ENCODE assay signal across 1 cellular context in the genomic region with DNA sequence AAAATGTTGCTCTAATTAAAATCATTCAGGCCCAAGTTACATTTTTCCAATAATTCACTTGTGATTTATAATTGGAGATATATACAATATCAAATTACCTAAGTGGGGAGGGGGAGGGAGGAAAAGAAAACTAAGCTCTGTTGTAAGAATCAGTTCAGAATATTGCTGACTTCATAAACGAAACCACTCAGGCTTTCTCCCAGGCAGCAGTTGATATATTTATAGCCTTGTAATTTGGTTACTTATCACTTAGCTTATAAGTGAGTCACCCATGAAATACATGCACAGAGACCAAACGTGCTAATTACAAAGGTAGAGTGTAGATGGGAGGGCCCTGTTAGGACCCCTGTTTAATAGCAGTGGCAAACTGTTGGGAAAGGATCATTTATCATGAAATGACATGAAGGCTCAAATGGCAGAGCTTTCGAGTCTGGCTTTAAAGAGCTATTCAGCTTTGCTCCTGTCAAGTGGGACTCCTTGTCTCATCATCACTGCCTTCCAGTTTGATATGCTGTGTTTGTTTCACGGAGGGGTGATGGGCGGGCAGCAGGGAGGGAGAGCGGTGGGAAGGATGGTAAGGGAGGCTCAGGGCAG.
TF ChIP-seq lines count a peak whose summit lies in the region.

No MANE protein-coding gene starts in this region.

TF ChIP-seq in SK-N-SH, 30 proteins besides CTCF, POLR2A, EP300 and RAD21 (continued from another document):
- TF ChIP-seq, protein P1, sequence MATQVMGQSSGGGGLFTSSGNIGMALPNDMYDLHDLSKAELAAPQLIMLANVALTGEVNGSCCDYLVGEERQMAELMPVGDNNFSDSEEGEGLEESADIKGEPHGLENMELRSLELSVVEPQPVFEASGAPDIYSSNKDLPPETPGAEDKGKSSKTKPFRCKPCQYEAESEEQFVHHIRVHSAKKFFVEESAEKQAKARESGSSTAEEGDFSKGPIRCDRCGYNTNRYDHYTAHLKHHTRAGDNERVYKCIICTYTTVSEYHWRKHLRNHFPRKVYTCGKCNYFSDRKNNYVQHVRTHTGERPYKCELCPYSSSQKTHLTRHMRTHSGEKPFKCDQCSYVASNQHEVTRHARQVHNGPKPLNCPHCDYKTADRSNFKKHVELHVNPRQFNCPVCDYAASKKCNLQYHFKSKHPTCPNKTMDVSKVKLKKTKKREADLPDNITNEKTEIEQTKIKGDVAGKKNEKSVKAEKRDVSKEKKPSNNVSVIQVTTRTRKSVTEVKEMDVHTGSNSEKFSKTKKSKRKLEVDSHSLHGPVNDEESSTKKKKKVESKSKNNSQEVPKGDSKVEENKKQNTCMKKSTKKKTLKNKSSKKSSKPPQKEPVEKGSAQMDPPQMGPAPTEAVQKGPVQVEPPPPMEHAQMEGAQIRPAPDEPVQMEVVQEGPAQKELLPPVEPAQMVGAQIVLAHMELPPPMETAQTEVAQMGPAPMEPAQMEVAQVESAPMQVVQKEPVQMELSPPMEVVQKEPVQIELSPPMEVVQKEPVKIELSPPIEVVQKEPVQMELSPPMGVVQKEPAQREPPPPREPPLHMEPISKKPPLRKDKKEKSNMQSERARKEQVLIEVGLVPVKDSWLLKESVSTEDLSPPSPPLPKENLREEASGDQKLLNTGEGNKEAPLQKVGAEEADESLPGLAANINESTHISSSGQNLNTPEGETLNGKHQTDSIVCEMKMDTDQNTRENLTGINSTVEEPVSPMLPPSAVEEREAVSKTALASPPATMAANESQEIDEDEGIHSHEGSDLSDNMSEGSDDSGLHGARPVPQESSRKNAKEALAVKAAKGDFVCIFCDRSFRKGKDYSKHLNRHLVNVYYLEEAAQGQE (IDR thresholded peaks at IDR 0.05; ENCODE audit: low read depth, low read length), result no peak
- TF ChIP-seq MEF2A (IDR thresholded peaks at IDR 0.05; ENCODE audit: borderline replicate concordance, low read depth) (no peak; the same call in 1 of the 2 replicates), FOSL2 (IDR thresholded peaks at IDR 0.05; ENCODE audit: borderline replicate concordance, low read depth) (peak; percentile 29; the same call in 1 of the 2 replicates), GABPA (IDR thresholded peaks at IDR 0.05; ENCODE audit: low read depth) (no peak), USF2 (IDR thresholded peaks at IDR 0.05; ENCODE audit: borderline replicate concordance, low read depth, low read length) (no peak), RXRA (IDR thresholded peaks at IDR 0.05; ENCODE audit: borderline replicate concordance, low read depth) (no peak), FOXJ3 (CRISPR knock-in tag; IDR thresholded peaks at IDR 0.05) (no peak), MXI1 (IDR thresholded peaks at IDR 0.05; ENCODE audit: low read depth, low read length) (peak; percentile 39; the same call in 1 of the 2 replicates), NRF1 (IDR thresholded peaks at IDR 0.05; ENCODE audit: low read depth, low read length) (no peak), TCF12 (IDR thresholded peaks at IDR 0.05) (peak; percentile 48; the same call in 1 of the 2 replicates), POLR2AphosphoS5 (IDR thresholded peaks at IDR 0.05; ENCODE audit: low read depth, low read length) (no peak; the same call in 1 of the 2 replicates), JUND (IDR thresholded peaks at IDR 0.05) (no peak), YY1 (IDR thresholded peaks at IDR 0.05; ENCODE audit: low read depth) (no peak), FOXM1 (IDR thresholded peaks at IDR 0.05; ENCODE audit: low read depth) (no peak), NFIC (IDR thresholded peaks at IDR 0.05; ENCODE audit: borderline replicate concordance) (no peak; the same call in 1 of the 2 replicates)
- TF ChIP-seq, protein P2, sequence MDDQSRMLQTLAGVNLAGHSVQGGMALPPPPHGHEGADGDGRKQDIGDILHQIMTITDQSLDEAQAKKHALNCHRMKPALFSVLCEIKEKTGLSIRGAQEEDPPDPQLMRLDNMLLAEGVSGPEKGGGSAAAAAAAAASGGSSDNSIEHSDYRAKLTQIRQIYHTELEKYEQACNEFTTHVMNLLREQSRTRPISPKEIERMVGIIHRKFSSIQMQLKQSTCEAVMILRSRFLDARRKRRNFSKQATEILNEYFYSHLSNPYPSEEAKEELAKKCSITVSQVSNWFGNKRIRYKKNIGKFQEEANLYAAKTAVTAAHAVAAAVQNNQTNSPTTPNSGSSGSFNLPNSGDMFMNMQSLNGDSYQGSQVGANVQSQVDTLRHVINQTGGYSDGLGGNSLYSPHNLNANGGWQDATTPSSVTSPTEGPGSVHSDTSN (IDR thresholded peaks at IDR 0.05), result peak; percentile 52
- TF ChIP-seq, protein P3, sequence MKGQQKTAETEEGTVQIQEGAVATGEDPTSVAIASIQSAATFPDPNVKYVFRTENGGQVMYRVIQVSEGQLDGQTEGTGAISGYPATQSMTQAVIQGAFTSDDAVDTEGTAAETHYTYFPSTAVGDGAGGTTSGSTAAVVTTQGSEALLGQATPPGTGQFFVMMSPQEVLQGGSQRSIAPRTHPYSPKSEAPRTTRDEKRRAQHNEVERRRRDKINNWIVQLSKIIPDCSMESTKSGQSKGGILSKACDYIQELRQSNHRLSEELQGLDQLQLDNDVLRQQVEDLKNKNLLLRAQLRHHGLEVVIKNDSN (IDR thresholded peaks at IDR 0.05; ENCODE audit: borderline replicate concordance, low read depth), result no peak
- TF ChIP-seq, protein P4, sequence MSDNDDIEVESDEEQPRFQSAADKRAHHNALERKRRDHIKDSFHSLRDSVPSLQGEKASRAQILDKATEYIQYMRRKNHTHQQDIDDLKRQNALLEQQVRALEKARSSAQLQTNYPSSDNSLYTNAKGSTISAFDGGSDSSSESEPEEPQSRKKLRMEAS (IDR thresholded peaks at IDR 0.05; ENCODE audit: low read depth), result no peak
